Comparison of ENCODE assay signal across 8 cellular contexts in the genomic region with DNA sequence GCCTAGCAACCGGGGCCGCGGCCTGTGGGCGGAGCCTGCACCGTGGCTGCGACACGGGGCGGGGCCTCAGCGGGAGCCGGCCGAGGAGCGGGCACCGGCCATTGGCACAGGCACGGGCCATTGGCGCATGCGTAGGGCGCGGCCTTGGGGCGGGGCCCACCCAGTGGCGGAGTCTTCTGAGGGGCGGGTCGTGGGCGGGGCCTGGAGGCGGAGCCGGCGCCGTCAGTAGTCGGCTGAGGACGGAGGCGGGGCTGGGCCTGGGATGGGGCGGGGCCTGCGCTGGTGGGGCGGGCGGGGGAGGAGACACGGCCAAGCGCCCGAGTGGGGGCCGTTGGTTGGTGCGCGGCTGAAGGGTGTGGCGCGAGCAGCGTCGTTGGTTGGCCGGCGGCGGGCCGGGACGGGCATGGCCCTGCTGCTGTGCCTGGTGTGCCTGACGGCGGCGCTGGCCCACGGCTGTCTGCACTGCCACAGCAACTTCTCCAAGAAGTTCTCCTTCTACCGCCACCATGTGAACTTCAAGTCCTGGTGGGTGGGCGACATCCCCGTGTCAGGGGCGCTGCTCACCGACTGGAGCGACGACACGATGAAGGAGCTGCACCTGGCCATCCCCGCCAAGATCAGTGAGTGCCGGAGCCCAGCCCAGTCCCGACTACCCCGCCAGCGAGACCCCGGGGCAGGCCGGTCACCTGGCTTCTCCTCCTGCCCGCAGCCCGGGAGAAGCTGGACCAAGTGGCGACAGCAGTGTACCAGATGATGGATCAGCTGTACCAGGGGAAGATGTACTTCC. TPM values are rescaled to one million over a fixed set of nuclear protein-coding genes. Genes with fewer than 3 reads are reported as not detected.
A peak's percentile ranks its signal among the peaks of the same experiment; 100 is the strongest.
DNase-seq lines count a peak whose midpoint lies in the region; ATAC-seq, FAIRE-seq and TF ChIP-seq lines count a peak whose summit lies in the region.

A gene with protein sequence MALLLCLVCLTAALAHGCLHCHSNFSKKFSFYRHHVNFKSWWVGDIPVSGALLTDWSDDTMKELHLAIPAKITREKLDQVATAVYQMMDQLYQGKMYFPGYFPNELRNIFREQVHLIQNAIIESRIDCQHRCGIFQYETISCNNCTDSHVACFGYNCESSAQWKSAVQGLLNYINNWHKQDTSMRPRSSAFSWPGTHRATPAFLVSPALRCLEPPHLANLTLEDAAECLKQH (plus strand): TSS at position 373 of the 787 bp plus-strand sequence. CDS start 31 bp downstream, at position 404.

- FAIRE-seq in GM12891 (lab: Jason Lieb, UNC) = peak; percentile 100

- DNase-seq in GM12891 (ENCODE audit: insufficient read length, low spot score) = peak; percentile 98
- DNase-seq in NCI-H1417 treated with DMSO at 0.1 percent for 48 hours (lab: John Stamatoyannopoulos, UW) = peak; percentile 85
- peak; percentile 84 for DNase-seq in SW480 (ENCODE audit: low spot score)
- DNase-seq in heart right ventricle = peak; percentile 98 to 100
- DNase-seq in pons (ENCODE audit: low spot score) = peak; percentile 96
- peak; percentile 99 to 100 for DNase-seq in upper lobe of left lung

- ATAC-seq in HG02840 (IDR thresholded peaks at IDR 0.05; ENCODE audit: low FRiP score, unreplicated experiment) (peak; percentile 56), heart right ventricle (peak; percentile 88 to 94 (median 90)), upper lobe of left lung (ENCODE audit: low FRiP score in 2 of 2) (peak; percentile 94 to 95)

- 0 to 1% (median 0%) methylated on average over 47 to 70 of the region's 71 CpGs for WGBS in adipose tissue, 3 donors
- WGBS in heart right ventricle, 2 donors = 1 to 2% methylated on average over 44 to 71 of the region's 71 CpGs
- WGBS in upper lobe of left lung, 2 donors = 0% methylated on average over 17 to 34 of the region's 71 CpGs

- no peaks in the 10 kb centered on the region for H3K27me3 ChIP-seq in heart right ventricle
- no peaks in the 10 kb centered on the region for H3K27me3 ChIP-seq in upper lobe of left lung

- TF ChIP-seq CTCF in heart right ventricle (IDR thresholded peaks at IDR 0.05) (peak in 8 of 9 donors; percentile 13 to 67 (median 44)), upper lobe of left lung (IDR thresholded peaks at IDR 0.05) (peak; percentile 28 to 67 (median 50))

- TF ChIP-seq POLR2A in GM12891 (IDR thresholded peaks at IDR 0.05; ENCODE audit: low read depth, low read length) (no peak), upper lobe of left lung (IDR thresholded peaks at IDR 0.05) (no peak)

- no peak for TF ChIP-seq EP300 in upper lobe of left lung (IDR thresholded peaks at IDR 0.05)

- peaks cover 13 to 54% (median 41%) of the 10 kb centered on the region in 9 donors for H3K4me1 ChIP-seq in heart right ventricle
- H3K4me1 ChIP-seq in upper lobe of left lung = peaks cover 24 to 54% (median 40%) of the 10 kb centered on the region in 4 donors

- H3K27ac ChIP-seq in adipose tissue (ENCODE audit: low read depth, low read length) (no peak within 1 kb of the TSS), heart right ventricle (peak within 1 kb of the TSS; percentile 79 to 98 (median 93)), upper lobe of left lung (peak within 1 kb of the TSS; percentile 90 to 96 (median 94))

- H3K36me3 ChIP-seq in heart right ventricle = peaks cover 0 to 41% (median 17%) of the 10 kb centered on the region in 9 donors
- peaks cover 12 to 38% (median 26%) of the 10 kb centered on the region in 4 donors for H3K36me3 ChIP-seq in upper lobe of left lung

- intact Hi-C loops in heart right ventricle (cut with DNase I) = loop anchor here in 3 of 10 donors (1.0 to 5.0 kb wide), 3 partner anchors 54 to 80 kb away; a partner anchor contains a TSS

- H3K4me3 ChIP-seq in heart right ventricle (peak within 1 kb of the TSS; percentile 50 to 95 (median 78)), upper lobe of left lung (peak within 1 kb of the TSS; percentile 64 to 82 (median 70))

- no peaks in the 10 kb centered on the region for H3K9me3 ChIP-seq in heart right ventricle
- no peaks in the 10 kb centered on the region for H3K9me3 ChIP-seq in upper lobe of left lung

TF ChIP-seq in GM12891, 5 proteins besides CTCF, POLR2A, EP300 and RAD21:
- 0 out of 2 replicates have a peak, but pooled peaks have one; percentile 20 for TF ChIP-seq TAF1 (IDR thresholded peaks at IDR 0.05; ENCODE audit: low read depth, low read length)
- TF ChIP-seq POU2F2 (IDR thresholded peaks at IDR 0.05; ENCODE audit: low read depth, low read length) = no peak

RNA-seq across cellular contexts. Expression of the gene that starts here (rescaled TPM):
- polyA plus RNA-seq in GM12891 (2012; ENCODE audit: low read depth, missing spikeins) = 47.3 TPM
- polyA plus RNA-seq in adipose tissue (10 to 100 TPM in 2 of 3 donors, 1 to 10 TPM in 1; 6.5 to 18.7 (median 17.0) TPM), heart right ventricle (10 to 100 TPM in 1 of 2 donors, 1 to 10 TPM in 1; 8.6 to 13.1 TPM)
- total RNA-seq in heart right ventricle (1 to 10 TPM; 1.2 to 6.5 (median 2.2) TPM), upper lobe of left lung (10 to 100 TPM in 2 of 6 donors, 1 to 10 TPM in 3, under 1 TPM in 1; 0.59 to 61.8 (median 6.4) TPM)
